Comparison of ENCODE assay signal across 16 cellular contexts in genomic region chr16:2991566-2992261, GRCh38. TPM values are rescaled to one million over a fixed set of nuclear protein-coding genes. Genes with fewer than 3 reads are reported as not detected.
DNase-seq lines count a peak whose midpoint lies in the region; ATAC-seq, FAIRE-seq and TF ChIP-seq lines count a peak whose summit lies in the region.
"Had no signal": no experiment of that assay in that cellular context is flagged by ENCODE, and none has a peak within 500 bp of the region (broad histone marks: within the 10 kb centered on the region; RNA-seq: fewer than 3 reads in every experiment).

No MANE protein-coding gene starts in this region.

- FAIRE-seq in keratinocyte (lab: Jason Lieb, UNC) = peak; percentile 48

- WGBS in mammary epithelial cell (ENCODE audit: low coverage, missing lambda C conversion rate) = 90% methylated on average over 9 of the region's 12 CpGs
- WGBS in right cardiac atrium = 89% methylated on average over 12 of the region's 12 CpGs

- no peak overlapping the region for H3K27ac Mint-ChIP-seq in MCF 10A (ENCODE audit: low read depth, unreplicated experiment)
- H3K27ac Mint-ChIP-seq: CD4-positive, CD25-positive, alpha-beta regulatory T cell; GM23338; HFFc6 had no signal

- H3K36me3 Mint-ChIP-seq in MCF 10A (ENCODE audit: insufficient read depth, unreplicated experiment) = no peaks in the 10 kb centered on the region
- H3K36me3 Mint-ChIP-seq: CD4-positive, CD25-positive, alpha-beta regulatory T cell had no signal

- H3K27ac ChIP-seq in mammary epithelial cell (ENCODE audit: insufficient read depth, low read depth, low read length) (no peak overlapping the region), RWPE2 (ENCODE audit: poor library complexity, severe bottlenecking) (peak overlapping the region; percentile 72), keratinocyte (ENCODE audit: control insufficient read depth, insufficient read depth, low read length) (no peak overlapping the region), right cardiac atrium (ENCODE audit: low read length) (no peak overlapping the region)
- H3K27ac ChIP-seq: 22Rv1 had no signal

- no peak for TF ChIP-seq CTCF in MCF 10A (IDR thresholded peaks at IDR 0.05; ENCODE audit: unreplicated experiment)
- no peak for TF ChIP-seq CTCF in mammary epithelial cell (conservative IDR thresholded peaks at IDR 0.05 in 1 of 2, IDR thresholded peaks at IDR 0.05 in 1 of 2; ENCODE audit: extremely low read depth in 1 of 2, insufficient read depth in 1 of 2, low read depth in 1 of 2, low read length in 2 of 2)
- no peak for TF ChIP-seq CTCF in RWPE2 (IDR thresholded peaks at IDR 0.05; ENCODE audit: poor library complexity, severe bottlenecking)
- TF ChIP-seq CTCF in keratinocyte (optimal IDR thresholded peaks at IDR 0.05 in 1 of 3, IDR thresholded peaks at IDR 0.05 in 1 of 3, conservative IDR thresholded peaks at IDR 0.05 in 1 of 3; ENCODE audit: extremely low read depth in 1 of 3, insufficient read depth in 2 of 3, low read length in 3 of 3) = no peak

- H3K4me2 ChIP-seq in mammary epithelial cell (ENCODE audit: insufficient read depth, low read depth, low read length) = no peak overlapping the region
- H3K4me2 ChIP-seq in keratinocyte (ENCODE audit: control insufficient read depth, extremely low read depth, insufficient read depth, low read depth, low read length) = no peak overlapping the region

- in situ Hi-C loops in mammary epithelial cell (cut with MboI; ENCODE audit: low sequenced_read_pairs in 2 of 2) = no loop called here

- H3K36me3 ChIP-seq in mammary epithelial cell (ENCODE audit: insufficient read depth, low read length) = no peaks in the 10 kb centered on the region
- H3K36me3 ChIP-seq in RWPE2 (ENCODE audit: low read depth) = no peaks in the 10 kb centered on the region
- H3K36me3 ChIP-seq in keratinocyte (ENCODE audit: control insufficient read depth in 2 of 2, extremely low read depth in 1 of 2, insufficient read depth in 2 of 2, low read length in 2 of 2) = no peaks in the 10 kb centered on the region

- no peaks in the 10 kb centered on the region for H3K79me2 ChIP-seq in mammary epithelial cell (ENCODE audit: insufficient read depth, low read length)
- no peaks in the 10 kb centered on the region for H3K79me2 ChIP-seq in keratinocyte (ENCODE audit: control insufficient read depth, insufficient read depth, low read length)

- H3K27me3 ChIP-seq in mammary epithelial cell (ENCODE audit: insufficient read depth, low read length) (no peaks in the 10 kb centered on the region), RWPE2 (ENCODE audit: insufficient read depth, poor library complexity, severe bottlenecking) (no peaks in the 10 kb centered on the region), keratinocyte (ENCODE audit: control insufficient read depth, extremely low read depth, insufficient read depth, low read length) (no peaks in the 10 kb centered on the region), right cardiac atrium (ENCODE audit: control insufficient read depth, insufficient read depth) (no peaks in the 10 kb centered on the region)

- POLR2A ChIA-PET in MCF 10A (lab: Yijun Ruan, JAX) = interaction anchor here (1.2 to 2.4 kb wide), 3 partner anchors 12 to 29 kb away, joined by 4 to 12 read pairs (median 5); partner anchors contain the start of gene TNFRSF12A

- peaks cover 6% of the 10 kb centered on the region for H3K4me1 Mint-ChIP-seq in MCF 10A (ENCODE audit: insufficient read depth, unreplicated experiment)
- H3K4me1 Mint-ChIP-seq: CD4-positive, CD25-positive, alpha-beta regulatory T cell had no signal

- BruUV-seq in MCF 10A (replicated peaks; lab: Mats Ljungman, UMichigan) = no TSS peak
- no TSS peak for BruUV-seq in mammary epithelial cell (replicated peaks; lab: Mats Ljungman, UMichigan)

- dilution Hi-C loops in mammary epithelial cell (cut with HindIII; ENCODE audit: low sequenced_read_pairs) (no loop called here), keratinocyte (cut with MboI; ENCODE audit: extremely low pct_ligation_motif_present, low sequenced_read_pairs) (no loop called here)

- H4K20me1 ChIP-seq in mammary epithelial cell (ENCODE audit: insufficient read depth, low read length) (no peaks in the 10 kb centered on the region), keratinocyte (ENCODE audit: control insufficient read depth, extremely low read depth, insufficient read depth, low read length) (no peaks in the 10 kb centered on the region)

- H2AFZ ChIP-seq in mammary epithelial cell (ENCODE audit: low read depth, low read length) (no peak overlapping the region), keratinocyte (ENCODE audit: control insufficient read depth, low read length) (no peak overlapping the region)
- H2AFZ ChIP-seq: GM23338 had no signal

- no peaks in the 10 kb centered on the region for H3K9me1 ChIP-seq in keratinocyte (ENCODE audit: control insufficient read depth, extremely low read depth, insufficient read depth, low read length)

- intact Hi-C loops in MCF 10A (cut with micrococcal nuclease) (no loop called here), mammary epithelial cell (cut with micrococcal nuclease) (no loop called here), sciatic nerve (cut with DNase I) (no loop called here), right cardiac atrium (cut with DNase I) (no loop called here)

- DNase-seq in MCF 10A (ENCODE audit: unreplicated experiment) = peak; percentile 6
- DNase-seq in mammary epithelial cell = no peak
- DNase-seq in RWPE2 (ENCODE audit: low spot score) = no peak
- no peak for DNase-seq in keratinocyte (ENCODE audit: low read depth, low spot score)
- no peak for DNase-seq in sciatic nerve (ENCODE audit: low spot score)
- DNase-seq in right cardiac atrium = no peak
- no peak for DNase-seq in NCI-H146 (lab: John Stamatoyannopoulos, UW)
- no peak for DNase-seq in activated CD4-positive, CD25-positive, alpha-beta regulatory T cell (lab: John Stamatoyannopoulos, UW)
- DNase-seq: CD4-positive, CD25-positive, alpha-beta regulatory T cell; GF-D8; H9; HFFc6 had no signal

- H3K4me1 ChIP-seq in mammary epithelial cell (ENCODE audit: insufficient read depth, low read length) (peaks cover 24% of the 10 kb centered on the region), RWPE2 (ENCODE audit: insufficient read depth, poor library complexity, severe bottlenecking) (peaks cover 36% of the 10 kb centered on the region), keratinocyte (ENCODE audit: control insufficient read depth, extremely low read depth, insufficient read depth, low read length) (peaks cover 49% of the 10 kb centered on the region), right cardiac atrium (ENCODE audit: control insufficient read depth, insufficient read depth, low read length) (no peaks in the 10 kb centered on the region)

- H3K4me3 ChIP-seq in mammary epithelial cell (replicated peaks in 1 of 3; ENCODE audit: insufficient read depth in 1 of 3, low read depth in 2 of 3, low read length in 3 of 3) (no peak overlapping the region), RWPE2 (ENCODE audit: severe bottlenecking) (peak overlapping the region; percentile 8), keratinocyte (ENCODE audit: control insufficient read depth in 2 of 3, extremely low read depth in 1 of 3, insufficient read depth in 2 of 3, low read depth in 1 of 3, low read length in 3 of 3) (no peak overlapping the region), right cardiac atrium (ENCODE audit: low read length) (no peak overlapping the region)
- H3K4me3 ChIP-seq: GM23338 had no signal

- H3K9ac ChIP-seq in mammary epithelial cell (ENCODE audit: insufficient read depth, low read length) = no peak overlapping the region
- H3K9ac ChIP-seq in keratinocyte (ENCODE audit: control insufficient read depth, extremely low read depth, insufficient read depth, low read length) = no peak overlapping the region

- CTCF ChIA-PET in MCF 10A (lab: Yijun Ruan, JAX) = interaction anchor here (0.6 to 0.7 kb wide), 3 partner anchors 40 to 1236 kb away, joined by 3 to 6 read pairs (median 6); no protein-coding TSS in a partner anchor
- CTCF ChIA-PET in mammary epithelial cell (lab: Charles Lee; ENCODE audit: low non-redundant PET) = no interaction called here

- no peak for ATAC-seq in RWPE2 (ENCODE audit: low read depth)
- ATAC-seq in sciatic nerve = peak; percentile 15
- no peak for ATAC-seq in right cardiac atrium

- no peak overlapping the region for H3K4me3 Mint-ChIP-seq in MCF 10A (ENCODE audit: unreplicated experiment)
- H3K4me3 Mint-ChIP-seq: CD4-positive, CD25-positive, alpha-beta regulatory T cell; GM23338; H9; HFFc6 had no signal

- no peaks in the 10 kb centered on the region for H3K9me3 Mint-ChIP-seq in MCF 10A (ENCODE audit: unreplicated experiment)
- H3K9me3 Mint-ChIP-seq: CD4-positive, CD25-positive, alpha-beta regulatory T cell; GM23338; H9; HFFc6 had no signal

- H3K9me3 ChIP-seq in mammary epithelial cell (replicated peaks; ENCODE audit: insufficient read depth, low read length) (no peaks in the 10 kb centered on the region), RWPE2 (ENCODE audit: severe bottlenecking) (no peaks in the 10 kb centered on the region), keratinocyte (ENCODE audit: control insufficient read depth, low read depth, low read length) (no peaks in the 10 kb centered on the region), right cardiac atrium (ENCODE audit: control insufficient read depth, low read length) (no peaks in the 10 kb centered on the region)

- H3K27me3 Mint-ChIP-seq in MCF 10A (ENCODE audit: insufficient read depth, unreplicated experiment) = no peaks in the 10 kb centered on the region

RNA-seq across cellular contexts. Expression of gene PKMYT1, which starts 11.5 kb away (rescaled TPM):
- total RNA-seq in MCF 10A (2022) = 16.9 and 34.7 TPM in 2 replicates
- total RNA-seq in mammary epithelial cell = 10 to 100 TPM in 1 of 2 donors, 1 to 10 TPM in 1; 4.2 to 67.2 TPM
- polyA plus RNA-seq in mammary epithelial cell = 44.5 TPM
- polyA minus RNA-seq in mammary epithelial cell = 37.9 TPM
- 3.0 to 16.0 TPM (median 6.9 TPM) in 3 replicates for polyA plus RNA-seq in keratinocyte
- polyA plus RNA-seq in keratinocyte (2011; ENCODE audit: low read depth) = not detected
- polyA plus RNA-seq in keratinocyte (2011; cell fraction: cytosol; rRNA removed) = 2.7 and 7.9 TPM in 2 replicates
- polyA plus RNA-seq in keratinocyte (2011; cell fraction: nucleus; rRNA removed) = 8.5 and 13.2 TPM in 2 replicates
- 1.1 and 29.9 TPM in 2 replicates for polyA plus RNA-seq in keratinocyte (2012; ENCODE audit: low replicate concordance)
- polyA minus RNA-seq in keratinocyte = 1.7 to 16.9 TPM (median 3.0 TPM) in 3 replicates
- 10.9 TPM for polyA minus RNA-seq in keratinocyte (2011; cell fraction: cytosol; rRNA and poly(A)+ RNA removed)
- polyA minus RNA-seq in keratinocyte (2011; cell fraction: nucleus; rRNA and poly(A)+ RNA removed) = 4.3 and 6.8 TPM in 2 replicates
- 1.9 TPM for total RNA-seq in sciatic nerve
- 1 to 10 TPM in 2 of 4 donors, not detected in 2; 1.1 to 2.1 TPM for total RNA-seq in right cardiac atrium
- 2.1 TPM for polyA plus RNA-seq in right cardiac atrium

RNA-seq across cellular contexts. Expression of gene CLDN9, which starts 21.0 kb away (rescaled TPM):
- 0.39 and 0.44 TPM in 2 replicates for total RNA-seq in MCF 10A (2022)
- total RNA-seq in mammary epithelial cell = not detected
- not detected for polyA plus RNA-seq in mammary epithelial cell
- polyA minus RNA-seq in mammary epithelial cell = not detected
- 0.02 TPM in 1 of 3 replicates, not detected in the others for polyA plus RNA-seq in keratinocyte
- 0.21 TPM for polyA plus RNA-seq in keratinocyte (2011; ENCODE audit: low read depth)
- polyA plus RNA-seq in keratinocyte (2011; cell fraction: cytosol; rRNA removed) = not detected in 2 replicates
- polyA plus RNA-seq in keratinocyte (2011; cell fraction: nucleus; rRNA removed) = 0.09 and 0.12 TPM in 2 replicates
- 0.76 TPM in 1 of 2 replicates, not detected in the other for polyA plus RNA-seq in keratinocyte (2012; ENCODE audit: low replicate concordance)
- polyA minus RNA-seq in keratinocyte = not detected in 3 replicates
- not detected for polyA minus RNA-seq in keratinocyte (2011; cell fraction: cytosol; rRNA and poly(A)+ RNA removed)
- not detected in 2 replicates for polyA minus RNA-seq in keratinocyte (2011; cell fraction: nucleus; rRNA and poly(A)+ RNA removed)
- total RNA-seq in sciatic nerve = 0.53 TPM
- total RNA-seq in right cardiac atrium = under 1 TPM; 0.14 to 0.46 (median 0.25) TPM
- 0.41 TPM for polyA plus RNA-seq in right cardiac atrium
- total RNA-seq: A673; CD4-positive, CD25-positive, alpha-beta regulatory T cell; HFFc6 had no signal
- polyA plus RNA-seq: BJ; CD4-positive, CD25-positive, alpha-beta regulatory T cell had no signal

RNA-seq across cellular contexts. Expression of gene PAQR4, which starts 22.6 kb away (rescaled TPM):
- total RNA-seq in MCF 10A (2022) = 4.8 and 7.9 TPM in 2 replicates
- 10 to 100 TPM in 1 of 2 donors, 1 to 10 TPM in 1; 6.8 to 21.6 TPM for total RNA-seq in mammary epithelial cell
- polyA plus RNA-seq in mammary epithelial cell = 24.1 TPM
- polyA minus RNA-seq in mammary epithelial cell = 15.3 TPM
- polyA plus RNA-seq in keratinocyte = 16.8 to 26.6 TPM (median 18.4 TPM) in 3 replicates
- polyA plus RNA-seq in keratinocyte (2011; ENCODE audit: low read depth) = 2.1 TPM
- 20.9 and 30.4 TPM in 2 replicates for polyA plus RNA-seq in keratinocyte (2011; cell fraction: cytosol; rRNA removed)
- 38.6 and 51.9 TPM in 2 replicates for polyA plus RNA-seq in keratinocyte (2011; cell fraction: nucleus; rRNA removed)
- polyA plus RNA-seq in keratinocyte (2012; ENCODE audit: low replicate concordance) = 8.2 and 19.1 TPM in 2 replicates
- 15.9 to 29.1 TPM (median 21.6 TPM) in 3 replicates for polyA minus RNA-seq in keratinocyte
- polyA minus RNA-seq in keratinocyte (2011; cell fraction: cytosol; rRNA and poly(A)+ RNA removed) = 65.2 TPM
- 18.8 and 21.0 TPM in 2 replicates for polyA minus RNA-seq in keratinocyte (2011; cell fraction: nucleus; rRNA and poly(A)+ RNA removed)
- 6.6 TPM for total RNA-seq in sciatic nerve
- 1 to 10 TPM; 4.0 to 8.8 (median 5.5) TPM for total RNA-seq in right cardiac atrium
- polyA plus RNA-seq in right cardiac atrium = 10.3 TPM

RNA-seq across cellular contexts. Expression of gene CLDN6, which starts 26.3 kb away (rescaled TPM):
- not detected in 2 replicates for total RNA-seq in MCF 10A (2022)
- total RNA-seq in mammary epithelial cell = not detected
- polyA plus RNA-seq in mammary epithelial cell = 0.08 TPM
- not detected for polyA minus RNA-seq in mammary epithelial cell
- 0.12 TPM in 1 of 3 replicates, not detected in the others for polyA plus RNA-seq in keratinocyte
- not detected for polyA plus RNA-seq in keratinocyte (2011; ENCODE audit: low read depth)
- polyA plus RNA-seq in keratinocyte (2011; cell fraction: cytosol; rRNA removed) = 0.04 and 0.10 TPM in 2 replicates
- polyA plus RNA-seq in keratinocyte (2011; cell fraction: nucleus; rRNA removed) = 0.08 and 0.24 TPM in 2 replicates
- 0.35 TPM in 1 of 2 replicates, not detected in the other for polyA plus RNA-seq in keratinocyte (2012; ENCODE audit: low replicate concordance)
- 0.46 TPM in 1 of 3 replicates, not detected in the others for polyA minus RNA-seq in keratinocyte
- polyA minus RNA-seq in keratinocyte (2011; cell fraction: cytosol; rRNA and poly(A)+ RNA removed) = not detected
- not detected in 2 replicates for polyA minus RNA-seq in keratinocyte (2011; cell fraction: nucleus; rRNA and poly(A)+ RNA removed)
- total RNA-seq in sciatic nerve = not detected
- total RNA-seq in right cardiac atrium = not detected
- polyA plus RNA-seq in right cardiac atrium = not detected
- total RNA-seq: CD4-positive, CD25-positive, alpha-beta regulatory T cell had no signal
- polyA plus RNA-seq: CD4-positive, CD25-positive, alpha-beta regulatory T cell had no signal

RNA-seq across cellular contexts. Expression of gene KREMEN2, which starts 27.6 kb away (rescaled TPM):
- total RNA-seq in MCF 10A (2022) (0.42 TPM in 1 of 2 replicates, not detected in the other), mammary epithelial cell (under 1 TPM; 0.33 to 0.96 TPM), sciatic nerve (not detected), right cardiac atrium (not detected)
- polyA plus RNA-seq in mammary epithelial cell (0.99 TPM), keratinocyte (3.3 to 7.4 TPM (median 3.8 TPM) in 3 replicates), right cardiac atrium (not detected)
- polyA minus RNA-seq in mammary epithelial cell (not detected), keratinocyte (0.61 to 1.2 TPM (median 0.75 TPM) in 3 replicates)
- polyA plus RNA-seq in keratinocyte (2011; ENCODE audit: low read depth) = 0.11 TPM
- polyA plus RNA-seq in keratinocyte (2011; cell fraction: cytosol; rRNA removed) = 1.2 and 4.1 TPM in 2 replicates
- polyA plus RNA-seq in keratinocyte (2011; cell fraction: nucleus; rRNA removed) = 13.5 and 26.0 TPM in 2 replicates
- polyA plus RNA-seq in keratinocyte (2012; ENCODE audit: low replicate concordance) = 1.0 and 6.2 TPM in 2 replicates
- polyA minus RNA-seq in keratinocyte (2011; cell fraction: cytosol; rRNA and poly(A)+ RNA removed) = 9.6 TPM
- 14.9 and 15.0 TPM in 2 replicates for polyA minus RNA-seq in keratinocyte (2011; cell fraction: nucleus; rRNA and poly(A)+ RNA removed)
- total RNA-seq: CD4-positive, CD25-positive, alpha-beta regulatory T cell; HFFc6 had no signal
- polyA plus RNA-seq: BJ; CD4-positive, CD25-positive, alpha-beta regulatory T cell had no signal
